ENCODE assay signal across 16 cellular contexts in the genomic region with DNA sequence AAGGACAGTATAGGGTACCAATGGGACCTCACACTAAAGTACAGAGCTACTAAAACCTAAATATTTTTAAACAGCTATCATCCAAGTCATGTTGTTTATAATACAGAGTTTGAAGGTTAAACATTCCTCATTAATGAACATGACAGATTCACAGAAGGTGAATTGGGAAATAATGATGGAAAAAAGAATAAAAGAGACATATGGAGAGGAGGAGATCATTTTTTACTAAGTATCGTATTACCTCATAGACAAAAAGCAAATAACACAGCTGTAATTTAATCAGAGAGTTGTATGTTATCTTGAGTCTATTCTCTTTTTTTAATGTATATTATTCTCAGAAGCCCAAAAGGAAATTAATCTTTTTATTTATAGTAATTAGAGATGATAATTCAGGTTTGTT.
"Had no signal": no experiment of that assay in that cellular context is flagged by ENCODE, and none has a peak within 500 bp of the region (broad histone marks: within the 10 kb centered on the region; RNA-seq: fewer than 3 reads in every experiment).

No MANE protein-coding gene starts in this region.

- DNase-seq: activated B cell treated with CpG ODN at 0.5 μM for 24 hours; activated CD4-positive, alpha-beta T cell treated with anti-CD3 and anti-CD28 coated beads for 48 hours; activated CD8-positive, alpha-beta T cell treated with anti-CD3 and anti-CD28 coated beads for 36 hours; activated effector memory CD4-positive, alpha-beta T cell treated with Interleukin-2 at 50 U/mL for 16 hours; activated T-cell treated with anti-CD3 and anti-CD28 coated beads, Interleukin-2, amount 50 U/mL, for 4 hours; caudate nucleus; colonic mucosa; foreskin fibroblast; left ventricle myocardium inferior; mesendoderm; posterior cingulate gyrus; retina; stimulated activated CD4-positive, alpha-beta T cell treated with anti-CD3 and anti-CD28 coated beads, Interleukin-12 subunit alpha, Interleukin-12 subunit beta, amount 100 ng/mL, for 4 hours; stimulated activated CD4-positive, alpha-beta T cell treated with anti-CD3 and anti-CD28 coated beads, Interleukin-2, amount 100 ng/mL, for 24 hours had no signal

- H3K27me3 ChIP-seq: colonic mucosa had no signal

- H3K4me3 ChIP-seq: colonic mucosa, left ventricle myocardium inferior had no signal

- H3K27ac ChIP-seq: colonic mucosa, left ventricle myocardium inferior had no signal

- H3K4me1 ChIP-seq: colonic mucosa, left ventricle myocardium inferior had no signal

- ATAC-seq: activated CD8-positive, alpha-beta T cell treated with anti-CD3 and anti-CD28 coated beads for 36 hours; activated T-cell treated with anti-CD3 and anti-CD28 coated beads, Interleukin-2, amount 50 U/mL, for 4 hours; esophagus mucosa; natural killer cell treated with Interleukin-12 subunit alpha and Interleukin-12 subunit beta and Interleukin-15 and Interleukin-18, amount 100 ng/mL, for 72 hours had no signal

- H3K36me3 ChIP-seq: colonic mucosa, left ventricle myocardium inferior had no signal

- H3K9me3 ChIP-seq: colonic mucosa, left ventricle myocardium inferior had no signal
